In genomic region chr5:81827522-81827921, GRCh38 we compare ENCODE assay signal across 27 cellular contexts.
"Had no signal": no experiment of that assay in that cellular context is flagged by ENCODE, and none has a peak within 500 bp of the region (broad histone marks: within the 10 kb centered on the region; RNA-seq: fewer than 3 reads in every experiment).

No MANE protein-coding gene starts in this region.

- H3K4me1 ChIP-seq: lower lobe of right lung, pancreas, prostate gland, testis, upper lobe of right lung had no signal

- H3K36me3 ChIP-seq: lower lobe of right lung, pancreas, prostate gland, stomach, thyroid gland, transverse colon, upper lobe of right lung had no signal

- H3K9me3 ChIP-seq: lower lobe of right lung, pancreas, prostate gland, stomach, testis, thyroid gland, transverse colon, upper lobe of right lung had no signal

- FAIRE-seq: keratinocyte, pancreas, urothelium cell line had no signal

- H3K27ac ChIP-seq: lower lobe of right lung, pancreas, prostate gland, skin epidermis, stomach, testis, thyroid gland, transverse colon, upper lobe of right lung had no signal

- H3K27me3 Mint-ChIP-seq: natural killer cell treated with Interleukin-12 subunit alpha and Interleukin-12 subunit beta and Interleukin-15 and Interleukin-18, amount 100 ng/mL, for 72 hours; stimulated activated naive B cell treated with anti-CD40 and anti-IgM and Interleukin-4, amounts not matched to agents 10 μg/mL and 1 μg/mL and 100 μg/mL, for 72 hours had no signal

- H3K36me3 Mint-ChIP-seq: natural killer cell treated with Interleukin-12 subunit alpha and Interleukin-12 subunit beta and Interleukin-15 and Interleukin-18, amount 100 ng/mL, for 72 hours; stimulated activated naive B cell treated with anti-CD40 and anti-IgM and Interleukin-4, amounts not matched to agents 10 μg/mL and 1 μg/mL and 100 μg/mL, for 72 hours had no signal

- H3K27me3 ChIP-seq: pancreas, stomach, testis, thyroid gland, transverse colon, upper lobe of right lung had no signal

- DNase-seq: hippocampal formation; kidney glomerular epithelial cell; left cardiac atrium; lower lobe of right lung; mammary epithelial cell; mesenchymal stem cell; naive thymus-derived CD4-positive, alpha-beta T cell; pancreas; posterior cingulate gyrus; retina; right cardiac atrium; stimulated activated CD4-positive, alpha-beta T cell treated with anti-CD3 and anti-CD28 coated beads, Interleukin-12 subunit alpha, Interleukin-12 subunit beta, amount 100 ng/mL, for 4 hours; stimulated activated CD4-positive, alpha-beta T cell treated with anti-CD3 and anti-CD28 coated beads, Interleukin-15, amount 100 ng/mL, for 24 hours; stimulated activated CD4-positive, alpha-beta T cell treated with anti-CD3 and anti-CD28 coated beads, Interleukin-2, amount 100 ng/mL, for 24 hours; stimulated activated CD4-positive, alpha-beta T cell treated with anti-CD3 and anti-CD28 coated beads, Interleukin-4, amount 100 ng/mL, for 1 hour; stimulated activated naive B cell treated with anti-CD40 and anti-IgM and Interleukin-4, amounts not matched to agents 10 μg/mL and 1 μg/mL and 100 μg/mL, for 72 hours; stimulated activated naive CD8-positive, alpha-beta T cell treated with anti-CD3 and anti-CD28 coated beads, Interleukin-15, Interleukin-2, amounts not matched to agents 100 U/mL and 50 U/mL, for 24 hours; stomach; testis; thyroid gland; transverse colon; upper lobe of right lung had no signal

- H3K4me3 Mint-ChIP-seq: naive thymus-derived CD4-positive, alpha-beta T cell; natural killer cell treated with Interleukin-12 subunit alpha and Interleukin-12 subunit beta and Interleukin-15 and Interleukin-18, amount 100 ng/mL, for 72 hours; stimulated activated naive B cell treated with anti-CD40 and anti-IgM and Interleukin-4, amounts not matched to agents 10 μg/mL and 1 μg/mL and 100 μg/mL, for 72 hours had no signal

- H3K27ac Mint-ChIP-seq: naive thymus-derived CD4-positive, alpha-beta T cell; natural killer cell treated with Interleukin-12 subunit alpha and Interleukin-12 subunit beta and Interleukin-15 and Interleukin-18, amount 100 ng/mL, for 72 hours; stimulated activated naive B cell treated with anti-CD40 and anti-IgM and Interleukin-4, amounts not matched to agents 10 μg/mL and 1 μg/mL and 100 μg/mL, for 72 hours had no signal

- H3K4me3 ChIP-seq: lower lobe of right lung, pancreas, prostate gland, skin epidermis, stomach, testis, thyroid gland, transverse colon, upper lobe of right lung had no signal

- H3K9me3 Mint-ChIP-seq: naive thymus-derived CD4-positive, alpha-beta T cell; natural killer cell treated with Interleukin-12 subunit alpha and Interleukin-12 subunit beta and Interleukin-15 and Interleukin-18, amount 100 ng/mL, for 72 hours; stimulated activated naive B cell treated with anti-CD40 and anti-IgM and Interleukin-4, amounts not matched to agents 10 μg/mL and 1 μg/mL and 100 μg/mL, for 72 hours had no signal
